8 cellular contexts compared by ENCODE assay signal in genomic region chr7:74401137-74401859, GRCh38. TPM values are rescaled to one million over a fixed set of nuclear protein-coding genes. Genes with fewer than 3 reads are reported as not detected.
A peak's percentile ranks its signal among the peaks of the same experiment; 100 is the strongest.
DNase-seq lines count a peak whose midpoint lies in the region; ATAC-seq and TF ChIP-seq lines count a peak whose summit lies in the region.

No MANE protein-coding gene starts in this region.

- no peak overlapping the region for H3K27ac Mint-ChIP-seq in CD4-positive, alpha-beta memory T cell

- no peak overlapping the region for H3K4me3 Mint-ChIP-seq in CD4-positive, alpha-beta memory T cell
- H3K4me3 Mint-ChIP-seq in activated T-cell treated with anti-CD3 and anti-CD28 coated beads, Interleukin-2, amount 50 U/mL, for 4 hours, result no peak overlapping the region

- peak; percentile 57 to 71 (median 61) for DNase-seq in CD4-positive, alpha-beta memory T cell
- DNase-seq in HEK293T (ENCODE audit: extremely low spot score), result peak; percentile 82
- peak; percentile 85 for DNase-seq in OCI-M1 (lab: John Stamatoyannopoulos, UW)
- peak; percentile 70 for DNase-seq in activated T-cell treated with anti-CD3 and anti-CD28 coated beads, Interleukin-2, amount 50 U/mL, for 4 hours
- peak; percentile 58 for DNase-seq in fibroblast of peridontal ligament (ENCODE audit: extremely low read depth)
- DNase-seq in nucleus accumbens (lab: John Stamatoyannopoulos, UW), result peak in 47 of 56 donors; percentile 13 to 85 (median 40)
- peak in 1 of 2 donors; percentile 78 for DNase-seq in suprapubic skin (ENCODE audit: low spot score in 2 of 2)

- no peak for TF ChIP-seq EP300 in suprapubic skin (IDR thresholded peaks at IDR 0.05)

- intact Hi-C loops in CD4-positive, alpha-beta memory T cell (cut with micrococcal nuclease), result no loop called here

- POLR2A ChIA-PET in CD4-positive, alpha-beta memory T cell (lab: Charles Lee; ENCODE audit: partially characterized antibody), result interaction anchor here (0.6 to 2.6 kb wide), 2 partner anchors 195 to 203 kb away, joined by 6 to 11 read pairs; no protein-coding TSS in a partner anchor
- POLR2A ChIA-PET in HEK293T (lab: Yijun Ruan, JAX), result interaction anchor here (2.5 kb wide), 1 partner anchor 195 kb away, joined by 8 read pairs; no protein-coding TSS in a partner anchor

- H3K27me3 ChIP-seq in CD4-positive, alpha-beta memory T cell (ENCODE audit: insufficient read depth, low read length), result no peaks in the 10 kb centered on the region
- no peaks in the 10 kb centered on the region for H3K27me3 ChIP-seq in suprapubic skin

- no peaks in the 10 kb centered on the region for H3K36me3 ChIP-seq in CD4-positive, alpha-beta memory T cell (ENCODE audit: insufficient read depth, low read length)
- peaks cover 44% of the 10 kb centered on the region for H3K36me3 ChIP-seq in suprapubic skin

- no peak overlapping the region for H3K4me3 ChIP-seq in CD4-positive, alpha-beta memory T cell (ENCODE audit: low read length in 2 of 2)
- no peak overlapping the region for H3K4me3 ChIP-seq in suprapubic skin

- no peaks in the 10 kb centered on the region for H3K4me1 ChIP-seq in CD4-positive, alpha-beta memory T cell (ENCODE audit: insufficient read depth, low read length)
- H3K4me1 ChIP-seq in suprapubic skin, result no peaks in the 10 kb centered on the region

- CTCF ChIA-PET in CD4-positive, alpha-beta memory T cell (lab: Charles Lee; ENCODE audit: partially characterized antibody), result interaction anchor here (0.6 to 6.8 kb wide), 46 partner anchors 8 to 1271 kb away, joined by 3 to 174 read pairs (median 4); partner anchors contain the start of gene LAT2
- CTCF ChIA-PET in HEK293T (lab: Yijun Ruan, JAX), result interaction anchor here (0.6 to 3.9 kb wide), 27 partner anchors 9 to 549 kb away, joined by 3 to 83 read pairs (median 4); partner anchors contain the start of gene CLIP2

- no peaks in the 10 kb centered on the region for H3K27me3 Mint-ChIP-seq in CD4-positive, alpha-beta memory T cell
- no peaks in the 10 kb centered on the region for H3K27me3 Mint-ChIP-seq in activated T-cell treated with anti-CD3 and anti-CD28 coated beads, Interleukin-2, amount 50 U/mL, for 4 hours (ENCODE audit: low read depth)

- no peak for TF ChIP-seq POLR2A in suprapubic skin (IDR thresholded peaks at IDR 0.05)

- H3K36me3 Mint-ChIP-seq in CD4-positive, alpha-beta memory T cell, result no peaks in the 10 kb centered on the region
- H3K36me3 Mint-ChIP-seq in activated T-cell treated with anti-CD3 and anti-CD28 coated beads, Interleukin-2, amount 50 U/mL, for 4 hours (ENCODE audit: insufficient read depth), result no peaks in the 10 kb centered on the region

- H3K9me3 ChIP-seq in CD4-positive, alpha-beta memory T cell (ENCODE audit: control insufficient read depth in 1 of 2, low read length in 2 of 2), result no peaks in the 10 kb centered on the region
- no peaks in the 10 kb centered on the region for H3K9me3 ChIP-seq in suprapubic skin

- ATAC-seq in activated T-cell treated with anti-CD3 and anti-CD28 coated beads, Interleukin-2, amount 50 U/mL, for 4 hours, result peak; percentile 71 to 73
- ATAC-seq in GM19467 (IDR thresholded peaks at IDR 0.05; ENCODE audit: unreplicated experiment), result no peak

- peaks cover 0 to 2% (median 0%) of the 10 kb centered on the region in 4 donors for H3K4me1 Mint-ChIP-seq in CD4-positive, alpha-beta memory T cell
- peaks cover 2% of the 10 kb centered on the region for H3K4me1 Mint-ChIP-seq in activated T-cell treated with anti-CD3 and anti-CD28 coated beads, Interleukin-2, amount 50 U/mL, for 4 hours (ENCODE audit: low read depth)

- peak; percentile 86 to 99 for TF ChIP-seq CTCF in suprapubic skin (IDR thresholded peaks at IDR 0.05)

- H3K9me3 Mint-ChIP-seq in CD4-positive, alpha-beta memory T cell, result no peaks in the 10 kb centered on the region
- H3K9me3 Mint-ChIP-seq in activated T-cell treated with anti-CD3 and anti-CD28 coated beads, Interleukin-2, amount 50 U/mL, for 4 hours, result no peaks in the 10 kb centered on the region

- no peak overlapping the region for H3K27ac ChIP-seq in CD4-positive, alpha-beta memory T cell (ENCODE audit: low read depth, low read length)
- no peak overlapping the region for H3K27ac ChIP-seq in suprapubic skin

- 29% methylated on average over 12 of the region's 14 CpGs for WGBS in suprapubic skin

TF ChIP-seq in HEK293T, 16 proteins besides CTCF, POLR2A, EP300 and RAD21:
- TF ChIP-seq L3MBTL2 (conservative IDR thresholded peaks at IDR 0.05), result no peak
- TF ChIP-seq FOXM1 (IDR thresholded peaks at IDR 0.05; ENCODE audit: borderline replicate concordance), result no peak
- TF ChIP-seq NFRKB (IDR thresholded peaks at IDR 0.05), result no peak
- no peak for TF ChIP-seq BHLHE40 (IDR thresholded peaks at IDR 0.05; ENCODE audit: borderline replicate concordance)
- TF ChIP-seq CTBP1 (IDR thresholded peaks at IDR 0.05; ENCODE audit: borderline replicate concordance), result no peak
- no peak for TF ChIP-seq FOXA1 (IDR thresholded peaks at IDR 0.05)
- TF ChIP-seq FOXK2 (IDR thresholded peaks at IDR 0.05), result no peak
- no peak for TF ChIP-seq PKNOX1 (IDR thresholded peaks at IDR 0.05)
- no peak for TF ChIP-seq TARDBP (IDR thresholded peaks at IDR 0.05)
- no peak for TF ChIP-seq ELF4 (IDR thresholded peaks at IDR 0.05)
- TF ChIP-seq SUZ12 (IDR thresholded peaks at IDR 0.05), result no peak
- no peak for TF ChIP-seq HDGF (IDR thresholded peaks at IDR 0.05; ENCODE audit: borderline replicate concordance)
- no peak for TF ChIP-seq SP1 (IDR thresholded peaks at IDR 0.05)
- no peak for TF ChIP-seq LEF1 (IDR thresholded peaks at IDR 0.05; ENCODE audit: borderline replicate concordance)
- no peak for TF ChIP-seq ZNF384 (IDR thresholded peaks at IDR 0.05)
- TF ChIP-seq ARNT (IDR thresholded peaks at IDR 0.05), result no peak

RNA-seq across cellular contexts. Expression of gene GTF2IRD1, which starts 52.4 kb away (rescaled TPM):
- 1 to 10 TPM; 8.6 to 8.8 TPM for total RNA-seq in CD4-positive, alpha-beta memory T cell
- under 1 TPM; 0.30 to 0.81 TPM for polyA plus RNA-seq in CD4-positive, alpha-beta memory T cell
- total RNA-seq in activated T-cell treated with anti-CD3 and anti-CD28 coated beads, Interleukin-2, amount 50 U/mL, for 4 hours, result 1 to 10 TPM; 1.6 to 2.6 (median 1.9) TPM
- 10 to 100 TPM; 23.1 to 41.2 (median 25.0) TPM for total RNA-seq in suprapubic skin
